In genomic region chr17:6862822-6863221, GRCh38 we compare ENCODE assay signal across 21 cellular contexts. TPM values are rescaled to one million over a fixed set of nuclear protein-coding genes. Genes with fewer than 3 reads are reported as not detected.
DNase-seq lines count a peak whose midpoint lies in the region; ATAC-seq, FAIRE-seq and TF ChIP-seq lines count a peak whose summit lies in the region.
"Had no signal": no experiment of that assay in that cellular context is flagged by ENCODE, and none has a peak within 500 bp of the region (broad histone marks: within the 10 kb centered on the region; RNA-seq: fewer than 3 reads in every experiment).

No MANE protein-coding gene starts in this region.

- H3K36me3 Mint-ChIP-seq in MCF 10A (ENCODE audit: insufficient read depth, unreplicated experiment): peaks cover 18% of the 10 kb centered on the region
- peaks cover 8% of the 10 kb centered on the region for H3K36me3 Mint-ChIP-seq in activated naive CD8-positive, alpha-beta T cell treated with anti-CD3 and anti-CD28 coated beads for 36 hours
- H3K36me3 Mint-ChIP-seq: neural progenitor cell had no signal

- no peak overlapping the region for H3K4me2 ChIP-seq in HepG2 (ENCODE audit: low read depth, low read length)
- H3K4me2 ChIP-seq: neural progenitor cell had no signal

- 96% methylated on average over 3 of the region's 4 CpGs for WGBS in HepG2 (ENCODE audit: low lambda C conversion rate)

- intact Hi-C loops in MCF 10A (cut with micrococcal nuclease): no loop called here
- intact Hi-C loops in breast epithelium (cut with DNase I; ENCODE audit: low total_unique reads): no loop called here
- intact Hi-C loops in HepG2 (cut with micrococcal nuclease; ENCODE audit: unreplicated experiment): no loop called here

- no TSS peak for BruUV-seq in MCF 10A (replicated peaks; lab: Mats Ljungman, UMichigan)
- BruUV-seq in HepG2 (replicated peaks; lab: Mats Ljungman, UMichigan): no TSS peak

- DNase-seq in MCF 10A (ENCODE audit: unreplicated experiment) (peak; percentile 66), breast epithelium (ENCODE audit: low spot score in 2 of 2) (no peak), HepG2 (ENCODE audit: low spot score) (no peak), middle frontal gyrus (ENCODE audit: extremely low spot score, low spot score) (no peak), DMS79 (lab: John Stamatoyannopoulos, UW) (no peak), NAMALWA (ENCODE audit: low spot score) (no peak)
- DNase-seq in activated naive CD8-positive, alpha-beta T cell treated with anti-CD3 and anti-CD28 coated beads for 36 hours: peak; percentile 16
- DNase-seq: activated CD4-positive, alpha-beta T cell treated with anti-CD3 and anti-CD28 coated beads, Interleukin-2, amount 10 ng/mL, durations not matched to agents 24 days and 14 days; COR-L47; hypothalamus; NCI-H2081 treated with DMSO at 0.1 percent for 48 hours; NCI-H524; uterus had no signal

- H3K27ac Mint-ChIP-seq in MCF 10A (ENCODE audit: low read depth, unreplicated experiment): no peak overlapping the region
- H3K27ac Mint-ChIP-seq in activated naive CD8-positive, alpha-beta T cell treated with anti-CD3 and anti-CD28 coated beads for 36 hours: no peak overlapping the region
- H3K27ac Mint-ChIP-seq: mesothelial cell of epicardium, neural progenitor cell had no signal

- no peak overlapping the region for H3K4me3 Mint-ChIP-seq in MCF 10A (ENCODE audit: unreplicated experiment)
- H3K4me3 Mint-ChIP-seq in activated naive CD8-positive, alpha-beta T cell treated with anti-CD3 and anti-CD28 coated beads for 36 hours: no peak overlapping the region
- H3K4me3 Mint-ChIP-seq: activated CD4-positive, alpha-beta T cell treated with anti-CD3 and anti-CD28 coated beads, Interleukin-2, amount 10 ng/mL, durations not matched to agents 24 days and 14 days; mesothelial cell of epicardium; neural progenitor cell had no signal

- no peak for ATAC-seq in HepG2
- no peak for ATAC-seq in HG03432 (IDR thresholded peaks at IDR 0.05; ENCODE audit: unreplicated experiment)

- POLR2A ChIA-PET in MCF 10A (lab: Yijun Ruan, JAX): interaction anchor here (0.7 to 2.6 kb wide), 2 partner anchors 9 to 160 kb away, joined by 3 to 13 read pairs; no protein-coding TSS in a partner anchor
- POLR2A ChIA-PET in HepG2 (lab: Yijun Ruan, JAX): no interaction called here

- H3K9me3 Mint-ChIP-seq in MCF 10A (ENCODE audit: unreplicated experiment): no peaks in the 10 kb centered on the region
- H3K9me3 Mint-ChIP-seq in activated naive CD8-positive, alpha-beta T cell treated with anti-CD3 and anti-CD28 coated beads for 36 hours: peaks cover 13% of the 10 kb centered on the region

- H3K36me3 ChIP-seq in breast epithelium: no peaks in the 10 kb centered on the region
- H3K36me3 ChIP-seq in HepG2 (replicated peaks in 1 of 2; ENCODE audit: control insufficient read depth in 1 of 2, insufficient read depth in 2 of 2, low read length in 2 of 2): peaks cover 1 to 4% of the 10 kb centered on the region in 2 experiments; a peak in 2 of 5 replicates
- H3K36me3 ChIP-seq: neural progenitor cell, uterus had no signal

- TF ChIP-seq EP300 in HepG2 (IDR thresholded peaks at IDR 0.05; ENCODE audit: low read depth in 2 of 2, low read length in 2 of 2): no peak
- no peak for TF ChIP-seq EP300 in HepG2 (CRISPR knock-in tag; IDR thresholded peaks at IDR 0.05; ENCODE audit: borderline replicate concordance)

- H3K4me1 ChIP-seq in breast epithelium (no peaks in the 10 kb centered on the region), HepG2 (ENCODE audit: insufficient read depth, low read length) (peaks cover 17% of the 10 kb centered on the region)
- H3K4me1 ChIP-seq: neural progenitor cell, uterus had no signal

- H3K27me3 Mint-ChIP-seq in MCF 10A (ENCODE audit: insufficient read depth, unreplicated experiment): no peaks in the 10 kb centered on the region
- peaks cover 5% of the 10 kb centered on the region for H3K27me3 Mint-ChIP-seq in activated naive CD8-positive, alpha-beta T cell treated with anti-CD3 and anti-CD28 coated beads for 36 hours

- no peak overlapping the region for H3K9ac ChIP-seq in HepG2 (ENCODE audit: insufficient read depth, low read depth, low read length)
- H3K9ac ChIP-seq: neural progenitor cell had no signal

- peaks cover 54% of the 10 kb centered on the region for H3K79me2 ChIP-seq in HepG2 (ENCODE audit: insufficient read depth, low read length)

- no peak for FAIRE-seq in HepG2 (lab: Jason Lieb, UNC)

- H4K20me1 ChIP-seq in HepG2 (ENCODE audit: insufficient read depth, low read length): no peaks in the 10 kb centered on the region; the same call in 1 of the 2 replicates

- H3K4me3 ChIP-seq in breast epithelium (no peak overlapping the region), HepG2 (replicated peaks in 1 of 3; ENCODE audit: insufficient read depth in 1 of 3, low read depth in 2 of 3, low read length in 3 of 3) (no peak overlapping the region)
- H3K4me3 ChIP-seq: neural progenitor cell, uterus had no signal

- TF ChIP-seq RAD21 in HepG2 (CRISPR knock-in tag; IDR thresholded peaks at IDR 0.05): no peak

- H3K27me3 ChIP-seq in breast epithelium: no peaks in the 10 kb centered on the region
- no peaks in the 10 kb centered on the region for H3K27me3 ChIP-seq in HepG2 (ENCODE audit: control insufficient read depth in 1 of 2, insufficient read depth in 2 of 2, low read length in 2 of 2)
- H3K27me3 ChIP-seq: neural progenitor cell, uterus had no signal

- H3K4me1 Mint-ChIP-seq in MCF 10A (ENCODE audit: insufficient read depth, unreplicated experiment): peaks cover 10% of the 10 kb centered on the region
- H3K4me1 Mint-ChIP-seq in activated naive CD8-positive, alpha-beta T cell treated with anti-CD3 and anti-CD28 coated beads for 36 hours: peaks cover 18% of the 10 kb centered on the region
- H3K4me1 Mint-ChIP-seq: mesothelial cell of epicardium, neural progenitor cell had no signal

- H3K9me3 ChIP-seq in breast epithelium (no peaks in the 10 kb centered on the region), HepG2 (ENCODE audit: low read length) (no peaks in the 10 kb centered on the region)
- H3K9me3 ChIP-seq: uterus had no signal

- TF ChIP-seq POLR2A in breast epithelium (IDR thresholded peaks at IDR 0.05) (no peak), HepG2 (IDR thresholded peaks at IDR 0.05; ENCODE audit: insufficient read depth in 1 of 2, low read depth in 2 of 2, low read length in 2 of 2) (no peak)

- CTCF ChIA-PET in MCF 10A (lab: Yijun Ruan, JAX): interaction anchor here (0.7 to 2.2 kb wide), 3 partner anchors 10 to 287 kb away, joined by 3 to 7 read pairs (median 6); no protein-coding TSS in a partner anchor
- CTCF ChIA-PET in HepG2 (lab: Yijun Ruan, JAX; ENCODE audit: low intra/inter-chr PET ratio, low total read pairs): no interaction called here

- no peak overlapping the region for H2AFZ ChIP-seq in HepG2 (ENCODE audit: low read length)
- H2AFZ ChIP-seq: neural progenitor cell had no signal

- H3K27ac ChIP-seq in breast epithelium: no peak overlapping the region
- no peak overlapping the region for H3K27ac ChIP-seq in HepG2 (ENCODE audit: extremely low read length, insufficient read depth, low read length)
- H3K27ac ChIP-seq: neural progenitor cell, uterus had no signal

- TF ChIP-seq CTCF in MCF 10A (IDR thresholded peaks at IDR 0.05; ENCODE audit: unreplicated experiment) (no peak), breast epithelium (IDR thresholded peaks at IDR 0.05) (no peak), HepG2 (CRISPR knock-in tag; IDR thresholded peaks at IDR 0.05) (no peak)

- in situ Hi-C loops in HepG2 (cut with HindIII; ENCODE audit: extremely low pct_ligation_motif_present, low pct_unique_long_range_greater_than_20kb): no loop called here

TF ChIP-seq in HepG2, 621 proteins besides CTCF, POLR2A, EP300 and RAD21 (continues in another document):
- no peak for TF ChIP-seq ZBTB14 (CRISPR knock-in tag; IDR thresholded peaks at IDR 0.05)
- no peak for TF ChIP-seq TBX3 (IDR thresholded peaks at IDR 0.05; ENCODE audit: borderline replicate concordance)
- no peak for TF ChIP-seq ZNF781 (CRISPR knock-in tag; IDR thresholded peaks at IDR 0.05; ENCODE audit: borderline replicate concordance, not compliant biosample characterization)
- TF ChIP-seq CEBPG (CRISPR knock-in tag; IDR thresholded peaks at IDR 0.05): peak; percentile 50; the same call in 1 of the 2 replicates
- no peak for TF ChIP-seq NCOR1 (IDR thresholded peaks at IDR 0.05; ENCODE audit: borderline replicate concordance, low read length)

RNA-seq across cellular contexts. Expression of gene TEKT1, which starts 31.3 kb away (rescaled TPM):
- total RNA-seq in MCF 10A (2022): 0.27 TPM in 1 of 2 replicates, not detected in the other
- not detected for total RNA-seq in breast epithelium
- not detected for total RNA-seq in activated naive CD8-positive, alpha-beta T cell treated with anti-CD3 and anti-CD28 coated beads for 36 hours
- not detected in 2 replicates for total RNA-seq in HepG2 (2016; rRNA removed; fragmentation: Illumina TruSeq; extraction: Trizol)
- not detected in 2 replicates for total RNA-seq in HepG2 (2016; cell fraction: cytosol; rRNA removed; fragmentation: Illumina TruSeq; extraction: Trizol; ENCODE audit: low read depth)
- total RNA-seq in HepG2 (2016; cell fraction: insoluble cytoplasmic fraction; rRNA removed; fragmentation: Illumina TruSeq; extraction: Trizol): not detected in 2 replicates
- total RNA-seq in HepG2 (2016; cell fraction: membrane; rRNA removed; fragmentation: Illumina TruSeq; extraction: Trizol): not detected in 2 replicates
- total RNA-seq in HepG2 (2016; cell fraction: nucleus; rRNA removed; fragmentation: Illumina TruSeq; extraction: Trizol): not detected in 2 replicates
- polyA plus RNA-seq in HepG2 (2011; rRNA removed): not detected in 2 replicates
- not detected in 2 replicates for polyA plus RNA-seq in HepG2 (2011; cell fraction: cytosol; rRNA removed)
- polyA plus RNA-seq in HepG2 (2011; cell fraction: nucleus; rRNA removed): not detected in 2 replicates
- polyA plus RNA-seq in HepG2 (2012): 0.09 TPM in 1 of 2 replicates, not detected in the other
- polyA plus RNA-seq in HepG2 (2016; cell fraction: cytosol; fragmentation: Illumina TruSeq; extraction: Trizol; ENCODE audit: low read depth): not detected in 2 replicates
- not detected in 2 replicates for polyA plus RNA-seq in HepG2 (2016; cell fraction: insoluble cytoplasmic fraction; fragmentation: Illumina TruSeq; extraction: Trizol; ENCODE audit: low read depth)
- not detected in 2 replicates for polyA plus RNA-seq in HepG2 (2016; cell fraction: membrane; fragmentation: Illumina TruSeq; extraction: Trizol; ENCODE audit: low read depth)
- polyA plus RNA-seq in HepG2 (2016; cell fraction: nucleus; fragmentation: Illumina TruSeq; extraction: Trizol; ENCODE audit: insufficient read depth, low read depth): not detected in 2 replicates
- not detected in 2 replicates for polyA minus RNA-seq in HepG2 (2011; rRNA and poly(A)+ RNA removed; ENCODE audit: low replicate concordance)
- not detected in 2 replicates for polyA minus RNA-seq in HepG2 (2011; cell fraction: cytosol; rRNA and poly(A)+ RNA removed)
- polyA minus RNA-seq in HepG2 (2011; cell fraction: nucleus; rRNA and poly(A)+ RNA removed): not detected in 2 replicates
- total RNA-seq: activated CD4-positive, alpha-beta T cell treated with anti-CD3 and anti-CD28 coated beads, Interleukin-2, amount 10 ng/mL, durations not matched to agents 24 days and 14 days; chondrocyte; kidney epithelial cell; M059J; mesothelial cell of epicardium; SK-MEL-5 had no signal
- polyA plus RNA-seq: adipose tissue had no signal

Comparison
In these comparisons a context has a peak if more than half of its experiments do, and no peak if none do; other contexts are left out.
1. DNase-seq: peak in MCF 10A (single experiment) and activated naive CD8-positive, alpha-beta T cell treated with anti-CD3 and anti-CD28 coated beads for 36 hours (single experiment); none in breast epithelium (0 of 2), HepG2 (single experiment), middle frontal gyrus (single experiment), DMS79 (single experiment) and NAMALWA (single experiment).